ENCODE assay signal across 18 cellular contexts in genomic region chr3:119715105-119715504, GRCh38. TPM values are rescaled to one million over a fixed set of nuclear protein-coding genes. Genes with fewer than 3 reads are reported as not detected.
DNase-seq lines count a peak whose midpoint lies in the region; ATAC-seq, FAIRE-seq and TF ChIP-seq lines count a peak whose summit lies in the region.
"Had no signal": no experiment of that assay in that cellular context is flagged by ENCODE, and none has a peak within 500 bp of the region (broad histone marks: within the 10 kb centered on the region; RNA-seq: fewer than 3 reads in every experiment).

No MANE protein-coding gene starts in this region.

- POLR2A ChIA-PET in Caco-2 (lab: Charles Lee), result no interaction called here

- no peak for FAIRE-seq in H54 (lab: Jason Lieb, UNC)
- FAIRE-seq: A204.1, GM12891, GM19239, H1, HTR-8/SVneo had no signal

- 39% methylated on average over 2 of the region's 2 CpGs for WGBS in right lobe of liver (ENCODE audit: insufficient coverage, low coverage, low lambda C conversion rate, missing lambda C conversion rate)

- H3K4me1 Mint-ChIP-seq in Caco-2 (ENCODE audit: low read depth, unreplicated experiment), result peaks cover 6% of the 10 kb centered on the region
- H3K4me1 Mint-ChIP-seq: B cell had no signal

- no peaks in the 10 kb centered on the region for H3K27me3 Mint-ChIP-seq in Caco-2 (ENCODE audit: insufficient read depth, unreplicated experiment)
- H3K27me3 Mint-ChIP-seq: B cell; CD4-positive, alpha-beta T cell had no signal

- H3K36me3 Mint-ChIP-seq in Caco-2 (ENCODE audit: insufficient read depth, unreplicated experiment), result no peaks in the 10 kb centered on the region

- CTCF ChIA-PET in Caco-2 (lab: Charles Lee), result no interaction called here

- H3K27ac Mint-ChIP-seq in Caco-2 (ENCODE audit: unreplicated experiment), result no peak overlapping the region
- H3K27ac Mint-ChIP-seq: B cell; CD4-positive, alpha-beta T cell had no signal

- H3K9me3 Mint-ChIP-seq in Caco-2 (ENCODE audit: unreplicated experiment), result no peaks in the 10 kb centered on the region
- H3K9me3 Mint-ChIP-seq: CD4-positive, alpha-beta T cell had no signal

- intact Hi-C loops in left ventricle myocardium superior (cut with micrococcal nuclease) (no loop called here), Right ventricle myocardium inferior (cut with DNase I) (loop anchor here (10.0 kb wide), 1 partner anchor 100 kb away; no protein-coding TSS in a partner anchor), right lobe of liver (cut with DNase I) (no loop called here), Caco-2 (cut with micrococcal nuclease; ENCODE audit: unreplicated experiment) (loop anchor here (10.0 kb wide), 1 partner anchor 170 kb away; no protein-coding TSS in a partner anchor)

- no peak for TF ChIP-seq POLR2A in right lobe of liver (IDR thresholded peaks at IDR 0.05)
- TF ChIP-seq POLR2A in H54 (IDR thresholded peaks at IDR 0.05; ENCODE audit: low read depth, low read length), result no peak

- DNase-seq in left ventricle myocardium superior (no peak), Right ventricle myocardium inferior (ENCODE audit: missing footprints) (no peak), right lobe of liver (no peak), Caco-2 (no peak), H54 (ENCODE audit: insufficient read length, low spot score) (no peak)
- DNase-seq: C1 segment of cervical spinal cord; CD4-positive, alpha-beta T cell; DMS79; HCEC 1CT had no signal

- H3K4me3 ChIP-seq in right lobe of liver (no peak overlapping the region), Caco-2 (ENCODE audit: low read depth, low read length) (no peak overlapping the region)

- peak overlapping the region; percentile 71 for H3K27ac ChIP-seq in VCaP
- H3K27ac ChIP-seq in right lobe of liver, result peak overlapping the region in 2 of 3 donors; percentile 29 to 39

- H3K27me3 ChIP-seq in right lobe of liver (no peaks in the 10 kb centered on the region), Caco-2 (replicated peaks; ENCODE audit: control insufficient read depth, insufficient read depth, low read length) (no peaks in the 10 kb centered on the region)

- TF ChIP-seq CTCF in VCaP (conservative IDR thresholded peaks at IDR 0.05), result no peak
- TF ChIP-seq CTCF in right lobe of liver (IDR thresholded peaks at IDR 0.05), result no peak
- TF ChIP-seq CTCF in Caco-2 (IDR thresholded peaks at IDR 0.05; ENCODE audit: insufficient read depth in 1 of 2, low read depth in 1 of 2, low read length in 1 of 2, severe bottlenecking in 1 of 2, unreplicated experiment in 1 of 2), result no peak

- H3K36me3 ChIP-seq in right lobe of liver (no peaks in the 10 kb centered on the region), Caco-2 (ENCODE audit: control insufficient read depth, insufficient read depth, low read length) (no peaks in the 10 kb centered on the region)

- BruUV-seq in Caco-2 (replicated peaks; lab: Mats Ljungman, UMichigan), result no TSS peak

- H3K9me3 ChIP-seq in right lobe of liver (no peaks in the 10 kb centered on the region), Caco-2 (no peaks in the 10 kb centered on the region)

- H3K4me3 Mint-ChIP-seq in Caco-2 (ENCODE audit: unreplicated experiment), result no peak overlapping the region
- H3K4me3 Mint-ChIP-seq: B cell; CD4-positive, alpha-beta T cell had no signal

- peak; percentile 66 for ATAC-seq in left ventricle myocardium superior
- ATAC-seq in Right ventricle myocardium inferior, result no peak
- ATAC-seq in right lobe of liver, result peak; percentile 65 to 73 (median 70)
- ATAC-seq in GM18861 (IDR thresholded peaks at IDR 0.05; ENCODE audit: unreplicated experiment), result no peak

- H3K4me1 ChIP-seq in right lobe of liver (peaks cover 0 to 31% (median 20%) of the 10 kb centered on the region in 4 donors), Caco-2 (no peaks in the 10 kb centered on the region)

RNA-seq across cellular contexts. Expression of gene CFAP91, which starts 12.3 kb away (rescaled TPM):
- total RNA-seq in left ventricle myocardium superior (0.45 TPM), Right ventricle myocardium inferior (0.70 TPM), right lobe of liver (1 to 10 TPM in 3 of 6 experiments, under 1 TPM in 3; 0.09 to 5.7 (median 1.1) TPM), Caco-2 (2022) (not detected in 2 replicates)
- total RNA-seq: CD4-positive, alpha-beta T cell; G401 had no signal

RNA-seq across cellular contexts. Expression of gene COX17, which starts 37.9 kb away (rescaled TPM):
- total RNA-seq in left ventricle myocardium superior (177 TPM), Right ventricle myocardium inferior (167 TPM), right lobe of liver (10 to 100 TPM; 23.9 to 40.8 (median 33.0) TPM), Caco-2 (2022) (43.6 and 44.9 TPM in 2 replicates)

RNA-seq across cellular contexts. Expression of gene POPDC2, which starts 54.7 kb away (rescaled TPM):
- 586 TPM for total RNA-seq in left ventricle myocardium superior
- total RNA-seq in Right ventricle myocardium inferior, result 605 TPM
- total RNA-seq in right lobe of liver, result under 1 TPM; 0.43 to 0.92 (median 0.68) TPM
- 0.77 and 1.4 TPM in 2 replicates for total RNA-seq in Caco-2 (2022)
- total RNA-seq: G401 had no signal

Comparison
In these comparisons a context has a peak if more than half of its experiments do, and no peak if none do; other contexts are left out.
1. ATAC-seq: peak in left ventricle myocardium superior (single experiment) and right lobe of liver (4 of 4); none in Right ventricle myocardium inferior (single experiment) and GM18861 (single experiment).
2. intact Hi-C loops: an anchor here in Right ventricle myocardium inferior (10.0 kb wide) and Caco-2 (10.0 kb wide); none called in left ventricle myocardium superior and right lobe of liver.
3. RNA of gene POPDC2, which starts 54.7 kb away (total RNA-seq): 605 TPM in Right ventricle myocardium inferior (single experiment) and 586 TPM in left ventricle myocardium superior (single experiment); 0.77 to 1.4 TPM in Caco-2 and 0.43 to 0.92 TPM in right lobe of liver; every median in the first group is over 100 times any median in the second.